In genomic region chr6:132246632-132247270, GRCh38 we compare ENCODE assay signal across 20 cellular contexts.
"Had no signal": no experiment of that assay in that cellular context is flagged by ENCODE, and none has a peak within 500 bp of the region (broad histone marks: within the 10 kb centered on the region; RNA-seq: fewer than 3 reads in every experiment).

No MANE protein-coding gene starts in this region.

- H3K4me1 ChIP-seq: neural progenitor cell, parathyroid adenoma, prostate gland, right lobe of liver, testis, transverse colon had no signal

- H3K4me2 ChIP-seq: neural progenitor cell had no signal

- H3K36me3 ChIP-seq: esophagus squamous epithelium, neural progenitor cell, prostate gland, right lobe of liver, transverse colon had no signal

- H3K4me1 Mint-ChIP-seq: central memory CD8-positive, alpha-beta T cell; neural progenitor cell; stimulated activated naive B cell treated with anti-CD40 and anti-IgM and Interleukin-4, amounts not matched to agents 10 μg/mL and 1 μg/mL and 100 μg/mL, for 72 hours; stimulated activated naive CD8-positive, alpha-beta T cell treated with anti-CD3 and anti-CD28 coated beads, Interleukin-15, amount 100 ng/mL, for 72 hours had no signal

- ATAC-seq: left lobe of liver; natural killer cell treated with Interleukin-12 subunit alpha and Interleukin-12 subunit beta and Interleukin-15 and Interleukin-18, amount 100 ng/mL, for 72 hours; right lobe of liver; stimulated activated naive B cell treated with anti-CD40 and anti-IgM and Interleukin-4, amounts not matched to agents 10 μg/mL and 1 μg/mL and 100 μg/mL, for 72 hours; stimulated activated naive CD8-positive, alpha-beta T cell treated with anti-CD3 and anti-CD28 coated beads, Interleukin-15, amount 100 ng/mL, for 72 hours had no signal

- H3K27ac Mint-ChIP-seq: dendritic cell treated with granulocyte-macrophage colony-stimulating factor and Interleukin-4, amounts not matched to agents 40 ng/mL and 50 ng/mL, for 4 days; natural killer cell treated with Interleukin-12 subunit alpha and Interleukin-12 subunit beta and Interleukin-15 and Interleukin-18, amount 100 ng/mL, for 72 hours; stimulated activated naive B cell treated with anti-CD40 and anti-IgM and Interleukin-4, amounts not matched to agents 10 μg/mL and 1 μg/mL and 100 μg/mL, for 72 hours; stimulated activated naive CD8-positive, alpha-beta T cell treated with anti-CD3 and anti-CD28 coated beads, Interleukin-15, amount 100 ng/mL, for 72 hours had no signal

- H3K27ac ChIP-seq: esophagus squamous epithelium, neural progenitor cell, parathyroid adenoma, right lobe of liver, testis, transverse colon had no signal

- H3K27me3 ChIP-seq: esophagus squamous epithelium, neural progenitor cell, right lobe of liver, testis, transverse colon had no signal

- DNase-seq: esophagus squamous epithelium; head of caudate nucleus; hypothalamus; midbrain; occipital lobe; right lobe of liver; stimulated activated CD4-positive, alpha-beta T cell treated with anti-CD3 and anti-CD28 coated beads, Interleukin-4, amount 100 ng/mL, for 1 hour; stimulated activated naive B cell treated with anti-CD40 and anti-IgM and Interleukin-4, amounts not matched to agents 10 μg/mL and 1 μg/mL and 100 μg/mL, for 72 hours; stimulated activated naive CD8-positive, alpha-beta T cell treated with anti-CD3 and anti-CD28 coated beads, Interleukin-15, amount 100 ng/mL, for 72 hours; testis; transverse colon had no signal

- H3K9me3 ChIP-seq: esophagus squamous epithelium, prostate gland, right lobe of liver, testis, transverse colon had no signal

- H3K4me3 ChIP-seq: esophagus squamous epithelium, neural progenitor cell, prostate gland, right lobe of liver, testis, transverse colon had no signal

- H3K79me2 ChIP-seq: parathyroid adenoma had no signal

- H3K36me3 Mint-ChIP-seq: natural killer cell treated with Interleukin-12 subunit alpha and Interleukin-12 subunit beta and Interleukin-15 and Interleukin-18, amount 100 ng/mL, for 72 hours; neural progenitor cell had no signal

- H3K9me3 Mint-ChIP-seq: central memory CD8-positive, alpha-beta T cell; dendritic cell treated with granulocyte-macrophage colony-stimulating factor and Interleukin-4, amounts not matched to agents 40 ng/mL and 50 ng/mL, for 4 days; natural killer cell treated with Interleukin-12 subunit alpha and Interleukin-12 subunit beta and Interleukin-15 and Interleukin-18, amount 100 ng/mL, for 72 hours; neural progenitor cell; stimulated activated naive B cell treated with anti-CD40 and anti-IgM and Interleukin-4, amounts not matched to agents 10 μg/mL and 1 μg/mL and 100 μg/mL, for 72 hours; stimulated activated naive CD8-positive, alpha-beta T cell treated with anti-CD3 and anti-CD28 coated beads, Interleukin-15, amount 100 ng/mL, for 72 hours had no signal

- H3K27me3 Mint-ChIP-seq: dendritic cell treated with granulocyte-macrophage colony-stimulating factor and Interleukin-4, amounts not matched to agents 40 ng/mL and 50 ng/mL, for 4 days had no signal

- H3K4me3 Mint-ChIP-seq: central memory CD8-positive, alpha-beta T cell; dendritic cell treated with granulocyte-macrophage colony-stimulating factor and Interleukin-4, amounts not matched to agents 40 ng/mL and 50 ng/mL, for 4 days; natural killer cell treated with Interleukin-12 subunit alpha and Interleukin-12 subunit beta and Interleukin-15 and Interleukin-18, amount 100 ng/mL, for 72 hours; neural progenitor cell; stimulated activated naive B cell treated with anti-CD40 and anti-IgM and Interleukin-4, amounts not matched to agents 10 μg/mL and 1 μg/mL and 100 μg/mL, for 72 hours; stimulated activated naive CD8-positive, alpha-beta T cell treated with anti-CD3 and anti-CD28 coated beads, Interleukin-15, amount 100 ng/mL, for 72 hours had no signal

- H2AFZ ChIP-seq: neural progenitor cell, parathyroid adenoma had no signal

- FAIRE-seq: colon, islet of Langerhans had no signal

- H3K9ac ChIP-seq: neural progenitor cell, parathyroid adenoma had no signal
